Comparison of ENCODE assay signal across 8 cellular contexts in genomic region chr16:47779201-47780016, GRCh38.
A peak's percentile ranks its signal among the peaks of the same experiment; 100 is the strongest.
DNase-seq lines count a peak whose midpoint lies in the region; ATAC-seq and TF ChIP-seq lines count a peak whose summit lies in the region.

No MANE protein-coding gene starts in this region.

- intact Hi-C loops in sciatic nerve (cut with DNase I) = loop anchor here (5.0 kb wide), 1 partner anchor 687 kb away; no protein-coding TSS in a partner anchor

- H3K27me3 ChIP-seq in RWPE2 (ENCODE audit: insufficient read depth, poor library complexity, severe bottlenecking) (no peaks in the 10 kb centered on the region), duodenal mucosa (ENCODE audit: control insufficient read depth in 1 of 2, insufficient read depth in 2 of 2, low read length in 2 of 2) (no peaks in the 10 kb centered on the region)

- H3K4me1 ChIP-seq in RWPE2 (ENCODE audit: insufficient read depth, poor library complexity, severe bottlenecking) = peaks cover 6% of the 10 kb centered on the region
- no peaks in the 10 kb centered on the region for H3K4me1 ChIP-seq in duodenal mucosa (ENCODE audit: control insufficient read depth in 1 of 2, insufficient read depth in 2 of 2, low read length in 2 of 2)

- H3K9me3 ChIP-seq in RWPE2 (ENCODE audit: severe bottlenecking) = no peaks in the 10 kb centered on the region
- no peaks in the 10 kb centered on the region for H3K9me3 ChIP-seq in duodenal mucosa (ENCODE audit: control insufficient read depth in 1 of 2, low read length in 2 of 2)

- ATAC-seq in GM19438 (IDR thresholded peaks at IDR 0.05; ENCODE audit: low read depth, unreplicated experiment) (peak; percentile 74), RWPE2 (ENCODE audit: low read depth) (peak; percentile 44; the same call in 2 of the 3 replicates), sciatic nerve (peak; percentile 17), GM21737 (IDR thresholded peaks at IDR 0.05; ENCODE audit: unreplicated experiment) (no peak), HG02678 (IDR thresholded peaks at IDR 0.05; ENCODE audit: unreplicated experiment) (no peak)

- H3K4me3 ChIP-seq in RWPE2 (ENCODE audit: severe bottlenecking) (no peak overlapping the region), duodenal mucosa (ENCODE audit: low read depth in 1 of 2, low read length in 2 of 2) (peak overlapping the region; percentile 48 to 60)

- H3K9ac ChIP-seq in duodenal mucosa (ENCODE audit: low read depth in 1 of 2, low read length in 2 of 2) = peak overlapping the region in 1 of 2 donors; percentile 25

- H3K36me3 ChIP-seq in RWPE2 (ENCODE audit: low read depth) (no peaks in the 10 kb centered on the region), duodenal mucosa (ENCODE audit: control insufficient read depth in 1 of 2, insufficient read depth in 2 of 2, low read length in 2 of 2) (no peaks in the 10 kb centered on the region)

- TF ChIP-seq CTCF in RWPE2 (IDR thresholded peaks at IDR 0.05; ENCODE audit: poor library complexity, severe bottlenecking) = no peak

- H3K27ac ChIP-seq in RWPE2 (ENCODE audit: poor library complexity, severe bottlenecking) (no peak overlapping the region), duodenal mucosa (ENCODE audit: low read depth, low read length) (no peak overlapping the region)

- peak; percentile 47 for DNase-seq in Ammon's horn (ENCODE audit: low spot score)
- DNase-seq in RWPE2 (ENCODE audit: low spot score) = no peak
- no peak for DNase-seq in sciatic nerve (ENCODE audit: low spot score)
- DNase-seq in NCI-H2107 (lab: John Stamatoyannopoulos, UW) = no peak

Comparison
In these comparisons a context has a peak if more than half of its experiments do, and no peak if none do; other contexts are left out.
1. ATAC-seq: peak in GM19438 (single experiment), RWPE2 (single experiment) and sciatic nerve (single experiment); none in GM21737 (single experiment) and HG02678 (single experiment).